ENCODE assay signal across 16 cellular contexts in genomic region chr11:433641-434040, GRCh38. TPM values are rescaled to one million over a fixed set of nuclear protein-coding genes. Genes with fewer than 3 reads are reported as not detected.
A peak's percentile ranks its signal among the peaks of the same experiment; 100 is the strongest.
DNase-seq lines count a peak whose midpoint lies in the region; ATAC-seq and TF ChIP-seq lines count a peak whose summit lies in the region.
"Had no signal": no experiment of that assay in that cellular context is flagged by ENCODE, and none has a peak within 500 bp of the region (broad histone marks: within the 10 kb centered on the region; RNA-seq: fewer than 3 reads in every experiment).

No MANE protein-coding gene starts in this region.

- no peak overlapping the region for H3K9ac ChIP-seq in SK-N-SH

- CTCF ChIA-PET in SK-N-SH (lab: Yijun Ruan, JAX) = interaction anchor here (0.6 to 1.5 kb wide), 3 partner anchors 10 to 484 kb away, joined by 3 to 5 read pairs (median 3); no protein-coding TSS in a partner anchor

- H3K4me3 Mint-ChIP-seq in natural killer cell treated with Interleukin-12 subunit alpha and Interleukin-12 subunit beta and Interleukin-15 and Interleukin-18, amount 100 ng/mL, for 72 hours = no peak overlapping the region
- H3K4me3 Mint-ChIP-seq in natural killer cell = no peak overlapping the region
- H3K4me3 Mint-ChIP-seq: CD8-positive, alpha-beta memory T cell; GM23338; H9 had no signal

- no peaks in the 10 kb centered on the region for H3K9me3 Mint-ChIP-seq in natural killer cell treated with Interleukin-12 subunit alpha and Interleukin-12 subunit beta and Interleukin-15 and Interleukin-18, amount 100 ng/mL, for 72 hours
- no peaks in the 10 kb centered on the region for H3K9me3 Mint-ChIP-seq in natural killer cell
- H3K9me3 Mint-ChIP-seq: CD8-positive, alpha-beta memory T cell had no signal

- H3K9me3 ChIP-seq in SK-N-SH (no peaks in the 10 kb centered on the region), lower lobe of right lung (no peaks in the 10 kb centered on the region)

- H3K27ac ChIP-seq in SK-N-SH (ENCODE audit: low read depth in 2 of 2, low read length in 1 of 2) = no peak overlapping the region
- no peak overlapping the region for H3K27ac ChIP-seq in lower lobe of right lung
- H3K27ac ChIP-seq: 22Rv1 had no signal

- no peaks in the 10 kb centered on the region for H3K79me2 ChIP-seq in SK-N-SH (ENCODE audit: insufficient read depth)

- H3K27me3 ChIP-seq in SK-N-SH (ENCODE audit: insufficient read depth) (peaks cover 12% of the 10 kb centered on the region; the same call in 1 of the 2 replicates), lower lobe of right lung (ENCODE audit: low read depth) (no peaks in the 10 kb centered on the region)

- no peak overlapping the region for H3K27ac Mint-ChIP-seq in natural killer cell treated with Interleukin-12 subunit alpha and Interleukin-12 subunit beta and Interleukin-15 and Interleukin-18, amount 100 ng/mL, for 72 hours
- no peak overlapping the region for H3K27ac Mint-ChIP-seq in natural killer cell
- H3K27ac Mint-ChIP-seq: GM23338 had no signal

- H3F3A ChIP-seq in SK-N-SH (replicated peaks; ENCODE audit: insufficient read depth) = no peaks in the 10 kb centered on the region

- ATAC-seq in SK-N-SH treated with all-trans-retinoic acid at 6 μM for 48 hours (no peak), natural killer cell (no peak), lower lobe of right lung (peak in 1 of 2 donors; percentile 7)
- ATAC-seq in natural killer cell treated with Interleukin-12 subunit alpha and Interleukin-12 subunit beta and Interleukin-15 and Interleukin-18, amount 100 ng/mL, for 72 hours = no peak
- ATAC-seq: GM23338 had no signal

- H3K4me2 ChIP-seq in SK-N-SH = no peak overlapping the region
- H3K4me2 ChIP-seq: GM23338 had no signal

- H3K9me2 ChIP-seq in SK-N-SH = no peaks in the 10 kb centered on the region

- no peak overlapping the region for H2AFZ ChIP-seq in SK-N-SH (ENCODE audit: low read depth)
- H2AFZ ChIP-seq: GM23338 had no signal

- H3K4me3 ChIP-seq in SK-N-SH (ENCODE audit: low read depth in 2 of 2, low read length in 1 of 2) (no peak overlapping the region), lower lobe of right lung (no peak overlapping the region)
- H3K4me3 ChIP-seq: GM23338 had no signal

- TF ChIP-seq RAD21 in SK-N-SH (IDR thresholded peaks at IDR 0.05; ENCODE audit: low read length) = no peak

- 39% methylated on average over 10 of the region's 20 CpGs for WGBS in SK-N-SH (ENCODE audit: low lambda C conversion rate)

- H3K4me1 Mint-ChIP-seq in natural killer cell treated with Interleukin-12 subunit alpha and Interleukin-12 subunit beta and Interleukin-15 and Interleukin-18, amount 100 ng/mL, for 72 hours (ENCODE audit: low read depth in 2 of 2) = no peaks in the 10 kb centered on the region
- H3K4me1 Mint-ChIP-seq in natural killer cell = peaks cover 1 to 3% of the 10 kb centered on the region in 2 donors

- no peaks in the 10 kb centered on the region for H4K20me1 ChIP-seq in SK-N-SH (ENCODE audit: insufficient read depth)

- no peak for TF ChIP-seq EP300 in SK-N-SH (IDR thresholded peaks at IDR 0.05; ENCODE audit: borderline replicate concordance in 1 of 2, low read depth in 1 of 2, low read length in 1 of 2)

- H3K36me3 ChIP-seq in SK-N-SH (replicated peaks in 1 of 2; ENCODE audit: control insufficient read depth in 1 of 2, insufficient read depth in 2 of 2, low read length in 1 of 2) (no peaks in the 10 kb centered on the region), lower lobe of right lung (no peaks in the 10 kb centered on the region)

- no peaks in the 10 kb centered on the region for H3K36me3 Mint-ChIP-seq in natural killer cell treated with Interleukin-12 subunit alpha and Interleukin-12 subunit beta and Interleukin-15 and Interleukin-18, amount 100 ng/mL, for 72 hours
- no peaks in the 10 kb centered on the region for H3K36me3 Mint-ChIP-seq in natural killer cell

- H3K4me1 ChIP-seq in SK-N-SH (ENCODE audit: control insufficient read depth in 1 of 2, insufficient read depth in 2 of 2, low read depth in 1 of 2, low read length in 1 of 2) = no peaks in the 10 kb centered on the region; a peak in 1 of 4 replicates
- H3K4me1 ChIP-seq in lower lobe of right lung = no peaks in the 10 kb centered on the region
- H3K4me1 ChIP-seq: Caco-2 had no signal

- DNase-seq in SK-N-SH = peak; percentile 28
- DNase-seq in natural killer cell treated with Interleukin-12 subunit alpha and Interleukin-12 subunit beta and Interleukin-15 and Interleukin-18, amount 100 ng/mL, for 72 hours (ENCODE audit: low spot score) = peak; percentile 39
- DNase-seq in natural killer cell = no peak
- peak; percentile 46 for DNase-seq in lower lobe of right lung
- DNase-seq in activated CD4-positive, alpha-beta T cell treated with anti-CD3 and anti-CD28 coated beads for 48 hours = no peak
- DNase-seq in H4 (ENCODE audit: low spot score) = no peak
- DNase-seq: Caco-2; CD8-positive, alpha-beta memory T cell; DND-41; GDM1; H9 had no signal

- intact Hi-C loops in natural killer cell (cut with micrococcal nuclease) (no loop called here), lower lobe of right lung (cut with DNase I) (no loop called here)

- TF ChIP-seq CTCF in SK-N-SH (IDR thresholded peaks at IDR 0.05) = no peak
- no peak for TF ChIP-seq CTCF in natural killer cell (IDR thresholded peaks at IDR 0.05)
- TF ChIP-seq CTCF in lower lobe of right lung (IDR thresholded peaks at IDR 0.05) = no peak

- H3K27me3 Mint-ChIP-seq in natural killer cell treated with Interleukin-12 subunit alpha and Interleukin-12 subunit beta and Interleukin-15 and Interleukin-18, amount 100 ng/mL, for 72 hours = no peaks in the 10 kb centered on the region
- H3K27me3 Mint-ChIP-seq in natural killer cell (ENCODE audit: low read depth in 2 of 2) = no peaks in the 10 kb centered on the region
- H3K27me3 Mint-ChIP-seq: CD8-positive, alpha-beta memory T cell had no signal

- POLR2A ChIA-PET in SK-N-SH (lab: Yijun Ruan, JAX) = no interaction called here

TF ChIP-seq in SK-N-SH, 30 proteins besides CTCF, POLR2A, EP300 and RAD21:
- no peak for TF ChIP-seq RXRA (IDR thresholded peaks at IDR 0.05; ENCODE audit: borderline replicate concordance, low read depth)
- TF ChIP-seq USF1 (IDR thresholded peaks at IDR 0.05; ENCODE audit: borderline replicate concordance, low read depth) = no peak
TF ChIP-seq in SK-N-SH: peak in this region for 0.

TF ChIP-seq in SK-N-SH treated with all-trans-retinoic acid at 6 μM for 48 hours, 23 proteins besides CTCF, POLR2A, EP300 and RAD21 (continues in another document):
- TF ChIP-seq ESRRG (CRISPR knock-in tag; IDR thresholded peaks at IDR 0.05) = no peak
- TF ChIP-seq CSDC2 (CRISPR knock-in tag; IDR thresholded peaks at IDR 0.05) = no peak
- TF ChIP-seq ZC3H10 (CRISPR knock-in tag; IDR thresholded peaks at IDR 0.05) = no peak
- TF ChIP-seq TOX (CRISPR knock-in tag; IDR thresholded peaks at IDR 0.05; ENCODE audit: borderline replicate concordance) = no peak
- TF ChIP-seq CSRNP3 (CRISPR knock-in tag; IDR thresholded peaks at IDR 0.05) = no peak
- TF ChIP-seq SNAI2 (CRISPR knock-in tag; IDR thresholded peaks at IDR 0.05) = no peak
- TF ChIP-seq ZNF565 (CRISPR knock-in tag; conservative IDR thresholded peaks at IDR 0.05; ENCODE audit: low read depth) = no peak

RNA-seq across cellular contexts. Expression of gene ANO9, which starts 8.2 kb away (rescaled TPM):
- polyA plus RNA-seq in SK-N-SH (2012; rRNA removed) = 0.06 and 0.12 TPM in 2 replicates
- polyA plus RNA-seq in SK-N-SH (2012; cell fraction: cytosol; rRNA removed) = 0.03 TPM in 2 replicates
- 1.0 TPM in 2 replicates for polyA plus RNA-seq in SK-N-SH (2012; cell fraction: nucleus; rRNA removed)
- 1 to 10 TPM; 2.4 to 6.7 TPM for total RNA-seq in natural killer cell treated with Interleukin-12 subunit alpha and Interleukin-12 subunit beta and Interleukin-15 and Interleukin-18, amount 100 ng/mL, for 72 hours
- total RNA-seq in natural killer cell = 10 to 100 TPM; 15.1 to 21.3 (median 15.1) TPM
- total RNA-seq in lower lobe of right lung = 21.6 TPM
- total RNA-seq in H4 (2014; rRNA removed; shearing (Covaris generic)) = not detected in 2 replicates
- total RNA-seq: A673 had no signal
- polyA plus RNA-seq: BJ had no signal

RNA-seq across cellular contexts. Expression of gene PTDSS2, which starts 16.4 kb away (rescaled TPM):
- polyA plus RNA-seq in SK-N-SH (2012; rRNA removed) = 25.6 and 28.6 TPM in 2 replicates
- polyA plus RNA-seq in SK-N-SH (2012; cell fraction: cytosol; rRNA removed) = 10.9 and 14.9 TPM in 2 replicates
- 130 and 148 TPM in 2 replicates for polyA plus RNA-seq in SK-N-SH (2012; cell fraction: nucleus; rRNA removed)
- total RNA-seq in natural killer cell treated with Interleukin-12 subunit alpha and Interleukin-12 subunit beta and Interleukin-15 and Interleukin-18, amount 100 ng/mL, for 72 hours = 10 to 100 TPM; 20.6 to 56.9 TPM
- total RNA-seq in natural killer cell (10 to 100 TPM; 21.5 to 25.1 (median 23.4) TPM), lower lobe of right lung (32.9 TPM)
- total RNA-seq in H4 (2014; rRNA removed; shearing (Covaris generic)) = 15.0 and 26.7 TPM in 2 replicates

RNA-seq across cellular contexts. Expression of gene SIGIRR, which starts 18.8 kb away (rescaled TPM):
- polyA plus RNA-seq in SK-N-SH (2012; rRNA removed) = 22.4 and 32.5 TPM in 2 replicates
- 12.3 and 16.4 TPM in 2 replicates for polyA plus RNA-seq in SK-N-SH (2012; cell fraction: cytosol; rRNA removed)
- 45.1 and 92.0 TPM in 2 replicates for polyA plus RNA-seq in SK-N-SH (2012; cell fraction: nucleus; rRNA removed)
- 10 to 100 TPM; 39.0 to 44.9 TPM for total RNA-seq in natural killer cell treated with Interleukin-12 subunit alpha and Interleukin-12 subunit beta and Interleukin-15 and Interleukin-18, amount 100 ng/mL, for 72 hours
- total RNA-seq in natural killer cell = 100 to 1,000 TPM; 619 to 690 (median 666) TPM
- 91.8 TPM for total RNA-seq in lower lobe of right lung
- total RNA-seq in H4 (2014; rRNA removed; shearing (Covaris generic)) = 1.9 TPM in 1 of 2 replicates, not detected in the other

RNA-seq across cellular contexts. Expression of gene PKP3, which starts 39.6 kb away (rescaled TPM):
- 1.4 and 2.4 TPM in 2 replicates for polyA plus RNA-seq in SK-N-SH (2012; rRNA removed)
- 0.59 and 0.98 TPM in 2 replicates for polyA plus RNA-seq in SK-N-SH (2012; cell fraction: cytosol; rRNA removed)
- polyA plus RNA-seq in SK-N-SH (2012; cell fraction: nucleus; rRNA removed) = 4.2 and 5.2 TPM in 2 replicates
- total RNA-seq in natural killer cell treated with Interleukin-12 subunit alpha and Interleukin-12 subunit beta and Interleukin-15 and Interleukin-18, amount 100 ng/mL, for 72 hours = not detected
- total RNA-seq in natural killer cell (under 1 TPM in 2 of 3 donors, not detected in 1; 0.29 to 0.56 TPM), lower lobe of right lung (23.1 TPM)
- 2.4 and 3.0 TPM in 2 replicates for total RNA-seq in H4 (2014; rRNA removed; shearing (Covaris generic))
- total RNA-seq: A673; CD8-positive, alpha-beta memory T cell had no signal

Comparison
In these comparisons a context has a peak if more than half of its experiments do, and no peak if none do; other contexts are left out.
1. DNase-seq: peak in SK-N-SH (single experiment), natural killer cell treated with Interleukin-12 subunit alpha and Interleukin-12 subunit beta and Interleukin-15 and Interleukin-18, amount 100 ng/mL, for 72 hours (single experiment) and lower lobe of right lung (single experiment); none in natural killer cell (single experiment), activated CD4-positive, alpha-beta T cell treated with anti-CD3 and anti-CD28 coated beads for 48 hours (single experiment) and H4 (single experiment).
2. RNA of gene SIGIRR, which starts 18.8 kb away (total RNA-seq): 619 to 690 TPM in natural killer cell, 91.8 TPM in lower lobe of right lung (single experiment) and 39.0 to 44.9 TPM in natural killer cell treated with Interleukin-12 subunit alpha and Interleukin-12 subunit beta and Interleukin-15 and Interleukin-18, amount 100 ng/mL, for 72 hours; 1.9 TPM in H4; every median in the first group is over 10 times any median in the second.